In genomic region chr9:96071245-96072124, GRCh38 we compare ENCODE assay signal across 8 cellular contexts.
DNase-seq lines count a peak whose midpoint lies in the region; ATAC-seq and TF ChIP-seq lines count a peak whose summit lies in the region.

No MANE protein-coding gene starts in this region.

- H3K4me3 ChIP-seq in left ventricle myocardium inferior (no peak overlapping the region), thoracic aorta (no peak overlapping the region), prostate gland (no peak overlapping the region)

- WGBS in prostate gland = 89% methylated on average over 6 of the region's 6 CpGs

- intact Hi-C loops in left ventricle myocardium inferior (cut with micrococcal nuclease) (no loop called here), prostate gland (cut with DNase I) (no loop called here)

- H3K9me3 ChIP-seq in left ventricle myocardium inferior (replicated peaks) (no peaks in the 10 kb centered on the region), thoracic aorta (no peaks in the 10 kb centered on the region), prostate gland (no peaks in the 10 kb centered on the region)

- H3K27ac ChIP-seq in left ventricle myocardium inferior (replicated peaks) (no peak overlapping the region), thoracic aorta (no peak overlapping the region), prostate gland (peak overlapping the region in 1 of 2 donors; percentile 71)

- no peak for TF ChIP-seq POLR2A in prostate gland (IDR thresholded peaks at IDR 0.05)

- TF ChIP-seq CTCF in left ventricle myocardium inferior (IDR thresholded peaks at IDR 0.05; ENCODE audit: borderline replicate concordance) (peak; percentile 50), thoracic aorta (IDR thresholded peaks at IDR 0.05) (peak; percentile 34), prostate gland (IDR thresholded peaks at IDR 0.05) (peak in 2 of 4 experiments; percentile 15 to 34)

- ATAC-seq in thoracic aorta (ENCODE audit: insufficient number of reproducible peaks, low FRiP score, low read depth) (no peak), HG02763 (IDR thresholded peaks at IDR 0.05; ENCODE audit: unreplicated experiment) (no peak)

- H3K4me1 ChIP-seq in left ventricle myocardium inferior (peaks cover 19% of the 10 kb centered on the region), thoracic aorta (ENCODE audit: control insufficient read depth in 1 of 2, low read depth in 2 of 2) (peaks cover 7 to 43% of the 10 kb centered on the region in 2 donors), prostate gland (replicated peaks) (peaks cover 19% of the 10 kb centered on the region)

- H3K36me3 ChIP-seq in left ventricle myocardium inferior (no peaks in the 10 kb centered on the region), thoracic aorta (no peaks in the 10 kb centered on the region), prostate gland (no peaks in the 10 kb centered on the region)

- no peaks in the 10 kb centered on the region for H3K27me3 ChIP-seq in left ventricle myocardium inferior (ENCODE audit: low read depth)
- H3K27me3 ChIP-seq in thoracic aorta (replicated peaks; ENCODE audit: insufficient read depth) = no peaks in the 10 kb centered on the region
- no peaks in the 10 kb centered on the region for H3K27me3 ChIP-seq in prostate gland (replicated peaks; ENCODE audit: insufficient read depth)

- DNase-seq in EL (peak; percentile 34), HCEC 1CT (peak; percentile 54), left ventricle myocardium inferior (no peak), thoracic aorta (ENCODE audit: low spot score) (no peak), cerebellum (ENCODE audit: low spot score) (no peak), prostate gland (ENCODE audit: low spot score) (no peak)
- DNase-seq in activated CD4-positive, alpha-beta T cell treated with anti-CD3 and anti-CD28 coated beads, Interleukin-2, amount 50 U/mL, for 48 hours = peak; percentile 16 to 19

Comparison
In these comparisons a context has a peak if more than half of its experiments do, and no peak if none do; other contexts are left out.
1. DNase-seq: peak in EL (single experiment), HCEC 1CT (single experiment) and activated CD4-positive, alpha-beta T cell treated with anti-CD3 and anti-CD28 coated beads, Interleukin-2, amount 50 U/mL, for 48 hours (2 of 2); none in left ventricle myocardium inferior (single experiment), thoracic aorta (single experiment), cerebellum (single experiment) and prostate gland (single experiment).